15 cellular contexts compared by ENCODE assay signal in genomic region chr6:110933913-110934312, GRCh38.
"Had no signal": no experiment of that assay in that cellular context is flagged by ENCODE, and none has a peak within 500 bp of the region (broad histone marks: within the 10 kb centered on the region; RNA-seq: fewer than 3 reads in every experiment).

No MANE protein-coding gene starts in this region.

- ATAC-seq: gastrocnemius medialis; left lobe of liver; natural killer cell treated with Interleukin-12 subunit alpha and Interleukin-12 subunit beta and Interleukin-15 and Interleukin-18, amount 100 ng/mL, for 72 hours; right cardiac atrium; stimulated activated effector memory CD8-positive, alpha-beta T cell treated with anti-CD3 and anti-CD28 coated beads, Interleukin-12 subunit alpha, Interleukin-12 subunit beta, amount 100 ng/mL, for 72 hours; stimulated activated naive CD8-positive, alpha-beta T cell treated with anti-CD3 and anti-CD28 coated beads, Interleukin-15, amount 100 ng/mL, for 72 hours; upper lobe of right lung had no signal

- H3K4me1 Mint-ChIP-seq: mesothelial cell of epicardium; neural progenitor cell; stimulated activated effector memory CD8-positive, alpha-beta T cell treated with anti-CD3 and anti-CD28 coated beads, Interleukin-12 subunit alpha, Interleukin-12 subunit beta, amount 100 ng/mL, for 72 hours had no signal

- H3K4me3 Mint-ChIP-seq: mesothelial cell of epicardium; natural killer cell treated with Interleukin-12 subunit alpha and Interleukin-12 subunit beta and Interleukin-15 and Interleukin-18, amount 100 ng/mL, for 72 hours; neural progenitor cell; stimulated activated effector memory CD8-positive, alpha-beta T cell treated with anti-CD3 and anti-CD28 coated beads, Interleukin-12 subunit alpha, Interleukin-12 subunit beta, amount 100 ng/mL, for 72 hours; stimulated activated naive CD8-positive, alpha-beta T cell treated with anti-CD3 and anti-CD28 coated beads, Interleukin-15, amount 100 ng/mL, for 72 hours had no signal

- H3K36me3 Mint-ChIP-seq: mesothelial cell of epicardium; natural killer cell treated with Interleukin-12 subunit alpha and Interleukin-12 subunit beta and Interleukin-15 and Interleukin-18, amount 100 ng/mL, for 72 hours; neural progenitor cell; stimulated activated effector memory CD8-positive, alpha-beta T cell treated with anti-CD3 and anti-CD28 coated beads, Interleukin-12 subunit alpha, Interleukin-12 subunit beta, amount 100 ng/mL, for 72 hours had no signal

- H3K9me3 Mint-ChIP-seq: mesothelial cell of epicardium; natural killer cell treated with Interleukin-12 subunit alpha and Interleukin-12 subunit beta and Interleukin-15 and Interleukin-18, amount 100 ng/mL, for 72 hours; neural progenitor cell; stimulated activated effector memory CD8-positive, alpha-beta T cell treated with anti-CD3 and anti-CD28 coated beads, Interleukin-12 subunit alpha, Interleukin-12 subunit beta, amount 100 ng/mL, for 72 hours; stimulated activated naive CD8-positive, alpha-beta T cell treated with anti-CD3 and anti-CD28 coated beads, Interleukin-15, amount 100 ng/mL, for 72 hours had no signal

- H3K27ac Mint-ChIP-seq: mesothelial cell of epicardium; natural killer cell treated with Interleukin-12 subunit alpha and Interleukin-12 subunit beta and Interleukin-15 and Interleukin-18, amount 100 ng/mL, for 72 hours; neural progenitor cell; stimulated activated effector memory CD8-positive, alpha-beta T cell treated with anti-CD3 and anti-CD28 coated beads, Interleukin-12 subunit alpha, Interleukin-12 subunit beta, amount 100 ng/mL, for 72 hours; stimulated activated naive CD8-positive, alpha-beta T cell treated with anti-CD3 and anti-CD28 coated beads, Interleukin-15, amount 100 ng/mL, for 72 hours had no signal

- DNase-seq: effector memory CD4-positive, alpha-beta T cell; gastrocnemius medialis; islet precursor cell; nucleus accumbens; ovary; right cardiac atrium; stimulated activated CD4-positive, alpha-beta T cell treated with anti-CD3 and anti-CD28 coated beads, Interleukin-2, amount 100 ng/mL, for 48 hours; stimulated activated naive CD8-positive, alpha-beta T cell treated with anti-CD3 and anti-CD28 coated beads, Interleukin-15, amount 100 ng/mL, for 72 hours; testis; upper lobe of right lung had no signal

- H3K27me3 Mint-ChIP-seq: natural killer cell treated with Interleukin-12 subunit alpha and Interleukin-12 subunit beta and Interleukin-15 and Interleukin-18, amount 100 ng/mL, for 72 hours; stimulated activated naive CD8-positive, alpha-beta T cell treated with anti-CD3 and anti-CD28 coated beads, Interleukin-15, amount 100 ng/mL, for 72 hours had no signal
